ENCODE assay signal across 1 cellular context in the genomic region with DNA sequence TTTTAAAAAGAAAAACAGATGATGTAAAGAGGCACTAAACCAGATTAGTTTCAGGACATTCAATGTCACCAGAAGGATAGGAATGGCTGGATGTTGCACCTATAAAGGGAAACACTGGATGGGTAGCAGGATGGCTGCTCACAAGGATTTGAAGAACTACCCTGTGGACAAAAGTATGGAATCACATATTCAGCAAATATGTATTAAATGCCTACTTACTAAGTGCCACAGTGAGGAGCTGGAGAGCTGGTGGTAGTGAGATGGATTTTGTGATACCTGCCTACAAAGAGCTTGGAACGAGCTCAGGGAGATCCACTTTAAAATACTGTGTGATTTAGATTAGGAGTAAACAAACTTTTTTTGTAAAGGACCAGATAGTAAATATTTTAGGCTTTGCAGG.
TF ChIP-seq lines count a peak whose summit lies in the region.

No MANE protein-coding gene starts in this region.

TF ChIP-seq in IMR-90, 13 proteins besides CTCF, POLR2A, EP300 and RAD21 (continued from another document):
- TF ChIP-seq, protein P1, sequence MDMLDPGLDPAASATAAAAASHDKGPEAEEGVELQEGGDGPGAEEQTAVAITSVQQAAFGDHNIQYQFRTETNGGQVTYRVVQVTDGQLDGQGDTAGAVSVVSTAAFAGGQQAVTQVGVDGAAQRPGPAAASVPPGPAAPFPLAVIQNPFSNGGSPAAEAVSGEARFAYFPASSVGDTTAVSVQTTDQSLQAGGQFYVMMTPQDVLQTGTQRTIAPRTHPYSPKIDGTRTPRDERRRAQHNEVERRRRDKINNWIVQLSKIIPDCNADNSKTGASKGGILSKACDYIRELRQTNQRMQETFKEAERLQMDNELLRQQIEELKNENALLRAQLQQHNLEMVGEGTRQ (IDR thresholded peaks at IDR 0.05; ENCODE audit: low read depth, low read length) = no peak
- TF ChIP-seq BHLHE40 (IDR thresholded peaks at IDR 0.05; ENCODE audit: low read depth, low read length) = no peak
- no peak for TF ChIP-seq CHD1 (IDR thresholded peaks at IDR 0.05; ENCODE audit: low read depth, low read length)
- TF ChIP-seq CEBPB (IDR thresholded peaks at IDR 0.05; ENCODE audit: low read depth, low read length) = no peak
